Comparison of ENCODE assay signal across 9 cellular contexts in the genomic region with DNA sequence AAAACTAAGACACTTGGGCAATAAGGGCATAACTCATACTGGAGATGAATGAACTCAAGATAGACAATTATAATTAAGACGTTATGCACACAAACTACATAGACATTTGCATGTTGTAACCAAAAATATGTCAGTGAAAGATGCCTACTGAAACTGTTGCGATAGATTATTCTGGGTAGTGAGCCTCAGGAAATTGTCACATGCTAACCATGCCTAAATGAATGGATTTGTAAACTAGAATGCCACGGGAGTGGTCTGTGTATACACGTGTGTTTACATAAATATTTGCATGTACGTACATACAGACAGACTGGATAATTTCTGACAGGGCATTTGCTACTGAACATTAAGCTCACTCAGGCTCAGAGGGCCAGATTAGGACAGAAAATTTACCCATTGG. TPM values are rescaled to one million over a fixed set of nuclear protein-coding genes. Genes with fewer than 3 reads are reported as not detected.
DNase-seq lines count a peak whose midpoint lies in the region; ATAC-seq and TF ChIP-seq lines count a peak whose summit lies in the region.
"Had no signal": no experiment of that assay in that cellular context is flagged by ENCODE, and none has a peak within 500 bp of the region (broad histone marks: within the 10 kb centered on the region; RNA-seq: fewer than 3 reads in every experiment).

No MANE protein-coding gene starts in this region.

- H3K9ac ChIP-seq in skeletal muscle tissue (ENCODE audit: low read depth in 1 of 3, low read length in 3 of 3): peak overlapping the region in 2 of 3 donors; percentile 8 to 94

- H3K36me3 Mint-ChIP-seq in activated T-cell treated with anti-CD3 and anti-CD28 coated beads, Interleukin-2, amount 50 U/mL, for 4 hours (ENCODE audit: insufficient read depth): no peaks in the 10 kb centered on the region
- peaks cover 7% of the 10 kb centered on the region for H3K36me3 Mint-ChIP-seq in activated T-helper 2 cell treated with anti-CD3 and anti-CD28 coated beads, Interferon-gamma antibody, Interleukin-2, Interleukin-4, amounts not matched to agents 10 μg/mL and 5 μg/mL and 100 μg/mL, durations not matched to agents 14 hours and 24 hours and 36 hours (ENCODE audit: low read depth)

- WGBS in gastroesophageal sphincter (ENCODE audit: low coverage in 1 of 2), 2 donors: 68 to 70% methylated on average over 3 to 5 of the region's 5 CpGs

- intact Hi-C loops in activated T-helper 2 cell treated with anti-CD3 and anti-CD28 coated beads, Interferon-gamma antibody, Interleukin-2, Interleukin-4, amounts not matched to agents 10 μg/mL and 5 μg/mL and 100 μg/mL, durations not matched to agents 14 hours and 24 hours and 36 hours (cut with micrococcal nuclease): loop anchor here (10.0 kb wide), 2 partner anchors 230 to 930 kb away; a partner anchor contains a TSS

- H3K4me3 ChIP-seq in skeletal muscle tissue (ENCODE audit: low read length in 3 of 3) (peak overlapping the region; percentile 23 to 96 (median 25)), gastroesophageal sphincter (no peak overlapping the region)

- peak overlapping the region; percentile 88 for H3K27ac ChIP-seq in skeletal muscle tissue (ENCODE audit: low read depth, low read length)
- no peak overlapping the region for H3K27ac ChIP-seq in gastroesophageal sphincter

- H3K9me3 ChIP-seq in skeletal muscle tissue (ENCODE audit: control insufficient read depth in 3 of 3, low read length in 3 of 3): no peaks in the 10 kb centered on the region
- H3K9me3 ChIP-seq in gastroesophageal sphincter: no peaks in the 10 kb centered on the region

- H3K27me3 ChIP-seq in skeletal muscle tissue (ENCODE audit: control insufficient read depth in 3 of 3, insufficient read depth in 3 of 3, low read length in 3 of 3) (no peaks in the 10 kb centered on the region), gastroesophageal sphincter (no peaks in the 10 kb centered on the region)

- ATAC-seq in activated T-cell treated with anti-CD3 and anti-CD28 coated beads, Interleukin-2, amount 50 U/mL, for 4 hours: no peak
- ATAC-seq in HG02798 (IDR thresholded peaks at IDR 0.05; ENCODE audit: poor library complexity, unreplicated experiment) (peak; percentile 39), gastroesophageal sphincter (no peak), HG03139 (IDR thresholded peaks at IDR 0.05; ENCODE audit: unreplicated experiment) (no peak)

- peaks cover 4 to 9% (median 6%) of the 10 kb centered on the region in 3 donors for H3K4me1 ChIP-seq in skeletal muscle tissue (ENCODE audit: control insufficient read depth in 3 of 3, insufficient read depth in 3 of 3, low read length in 3 of 3)
- H3K4me1 ChIP-seq in gastroesophageal sphincter: peaks cover 0 to 15% (median 0%) of the 10 kb centered on the region in 3 donors

- H3K27ac Mint-ChIP-seq in activated T-helper 2 cell treated with anti-CD3 and anti-CD28 coated beads, Interferon-gamma antibody, Interleukin-2, Interleukin-4, amounts not matched to agents 10 μg/mL and 5 μg/mL and 100 μg/mL, durations not matched to agents 14 hours and 24 hours and 36 hours: no peak overlapping the region

- no peak for DNase-seq in activated T-cell treated with anti-CD3 and anti-CD28 coated beads, Interleukin-2, amount 50 U/mL, for 4 hours
- no peak for DNase-seq in activated T-cell treated with anti-CD3 and anti-CD28 coated beads, Interleukin-2, amount 50 U/mL, for 48 hours
- no peak for DNase-seq in activated T-helper 2 cell treated with anti-CD3 and anti-CD28 coated beads, Interferon-gamma antibody, Interleukin-2, Interleukin-4, amounts not matched to agents 10 μg/mL and 5 μg/mL and 100 μg/mL, durations not matched to agents 14 hours and 24 hours and 36 hours (ENCODE audit: low spot score)
- DNase-seq in activated effector memory CD4-positive, alpha-beta T cell treated with anti-CD3 and anti-CD28 coated beads, Interleukin-2, amount 50 U/mL, for 16 hours: no peak
- DNase-seq: SHP77 treated with DMSO at 0.1 percent for 48 hours had no signal

- H3K4me3 Mint-ChIP-seq in activated T-cell treated with anti-CD3 and anti-CD28 coated beads, Interleukin-2, amount 50 U/mL, for 4 hours: peak overlapping the region; percentile 89
- peak overlapping the region; percentile 24 for H3K4me3 Mint-ChIP-seq in activated T-helper 2 cell treated with anti-CD3 and anti-CD28 coated beads, Interferon-gamma antibody, Interleukin-2, Interleukin-4, amounts not matched to agents 10 μg/mL and 5 μg/mL and 100 μg/mL, durations not matched to agents 14 hours and 24 hours and 36 hours (ENCODE audit: low read depth)

- no peaks in the 10 kb centered on the region for H3K4me1 Mint-ChIP-seq in activated T-cell treated with anti-CD3 and anti-CD28 coated beads, Interleukin-2, amount 50 U/mL, for 4 hours (ENCODE audit: low read depth)
- H3K4me1 Mint-ChIP-seq in activated T-helper 2 cell treated with anti-CD3 and anti-CD28 coated beads, Interferon-gamma antibody, Interleukin-2, Interleukin-4, amounts not matched to agents 10 μg/mL and 5 μg/mL and 100 μg/mL, durations not matched to agents 14 hours and 24 hours and 36 hours (ENCODE audit: low read depth): no peaks in the 10 kb centered on the region

- TF ChIP-seq EP300 in gastroesophageal sphincter (IDR thresholded peaks at IDR 0.05): no peak

- peaks cover 1% of the 10 kb centered on the region for H3K27me3 Mint-ChIP-seq in activated T-cell treated with anti-CD3 and anti-CD28 coated beads, Interleukin-2, amount 50 U/mL, for 4 hours (ENCODE audit: low read depth)
- H3K27me3 Mint-ChIP-seq in activated T-helper 2 cell treated with anti-CD3 and anti-CD28 coated beads, Interferon-gamma antibody, Interleukin-2, Interleukin-4, amounts not matched to agents 10 μg/mL and 5 μg/mL and 100 μg/mL, durations not matched to agents 14 hours and 24 hours and 36 hours (ENCODE audit: low read depth): peaks cover 10% of the 10 kb centered on the region

- no peaks in the 10 kb centered on the region for H3K36me3 ChIP-seq in skeletal muscle tissue (ENCODE audit: control insufficient read depth in 3 of 3, insufficient read depth in 3 of 3, low read length in 3 of 3)
- H3K36me3 ChIP-seq in gastroesophageal sphincter: peaks cover 0 to 5% of the 10 kb centered on the region in 2 donors

- TF ChIP-seq CTCF in gastroesophageal sphincter (IDR thresholded peaks at IDR 0.05): no peak

- TF ChIP-seq POLR2A in gastroesophageal sphincter (IDR thresholded peaks at IDR 0.05): no peak

- H3K9me3 Mint-ChIP-seq in activated T-cell treated with anti-CD3 and anti-CD28 coated beads, Interleukin-2, amount 50 U/mL, for 4 hours: no peaks in the 10 kb centered on the region
- H3K9me3 Mint-ChIP-seq in activated T-helper 2 cell treated with anti-CD3 and anti-CD28 coated beads, Interferon-gamma antibody, Interleukin-2, Interleukin-4, amounts not matched to agents 10 μg/mL and 5 μg/mL and 100 μg/mL, durations not matched to agents 14 hours and 24 hours and 36 hours: no peaks in the 10 kb centered on the region

RNA-seq across cellular contexts. Expression of a gene that starts 1.2 kb away (rescaled TPM):
- under 1 TPM in 2 of 3 donors, not detected in 1; 0.14 to 0.63 TPM for total RNA-seq in activated T-cell treated with anti-CD3 and anti-CD28 coated beads, Interleukin-2, amount 50 U/mL, for 4 hours
- total RNA-seq in activated T-helper 2 cell treated with anti-CD3 and anti-CD28 coated beads, Interferon-gamma antibody, Interleukin-2, Interleukin-4, amounts not matched to agents 10 μg/mL and 5 μg/mL and 100 μg/mL, durations not matched to agents 14 hours and 24 hours and 36 hours: 0.50 and 0.60 TPM in 2 replicates
- 9.9 TPM for total RNA-seq in skeletal muscle tissue
- 10 to 100 TPM in 1 of 4 donors, 1 to 10 TPM in 3; 1.7 to 10.1 (median 3.2) TPM for total RNA-seq in gastroesophageal sphincter

RNA-seq across cellular contexts. Expression of a gene that starts 17.7 kb away (rescaled TPM):
- 1 to 10 TPM; 3.4 to 4.1 (median 3.7) TPM for total RNA-seq in activated T-cell treated with anti-CD3 and anti-CD28 coated beads, Interleukin-2, amount 50 U/mL, for 4 hours
- 10.3 and 10.8 TPM in 2 replicates for total RNA-seq in activated T-helper 2 cell treated with anti-CD3 and anti-CD28 coated beads, Interferon-gamma antibody, Interleukin-2, Interleukin-4, amounts not matched to agents 10 μg/mL and 5 μg/mL and 100 μg/mL, durations not matched to agents 14 hours and 24 hours and 36 hours
- total RNA-seq in skeletal muscle tissue (45.4 TPM), gastroesophageal sphincter (10 to 100 TPM; 21.9 to 42.0 (median 24.4) TPM)

Comparison
In these comparisons a context has a peak if more than half of its experiments do, and no peak if none do; other contexts are left out.
1. H3K4me3 ChIP-seq: peak in skeletal muscle tissue (3 of 3); none in gastroesophageal sphincter (0 of 2).